In the genomic region with DNA sequence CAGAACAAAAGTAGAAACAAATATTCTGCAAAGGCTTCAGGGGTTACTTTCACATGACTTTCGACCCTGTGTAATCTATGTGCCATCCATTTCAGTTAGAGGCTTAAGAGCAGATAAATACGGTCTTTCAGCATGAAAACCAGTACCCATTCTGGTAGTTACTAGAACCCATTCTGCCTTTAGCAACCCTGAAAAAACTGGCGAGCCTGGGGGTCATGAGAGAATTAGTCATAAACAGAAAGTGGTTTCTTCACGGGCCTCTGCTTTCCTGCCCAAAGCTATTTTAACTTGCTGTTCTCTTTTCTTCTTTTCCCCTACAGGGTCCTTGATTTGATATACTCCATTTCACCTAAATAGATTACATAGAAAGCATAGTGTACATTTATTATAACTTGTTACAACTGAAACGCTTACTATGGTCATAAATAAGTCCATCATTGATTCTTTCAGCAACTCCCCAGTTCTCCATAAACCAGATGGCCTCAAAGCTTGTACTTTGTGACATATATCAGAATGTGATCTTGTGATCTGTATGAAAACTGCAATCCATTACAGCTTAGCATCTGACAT, we compare ENCODE assay signal across 9 cellular contexts. TPM values are rescaled to one million over a fixed set of nuclear protein-coding genes. Genes with fewer than 3 reads are reported as not detected.
DNase-seq lines count a peak whose midpoint lies in the region; ATAC-seq and TF ChIP-seq lines count a peak whose summit lies in the region.
"Had no signal": no experiment of that assay in that cellular context is flagged by ENCODE, and none has a peak within 500 bp of the region (broad histone marks: within the 10 kb centered on the region; RNA-seq: fewer than 3 reads in every experiment).

No MANE protein-coding gene starts in this region.

- POLR2A ChIA-PET in activated CD8-positive, alpha-beta T cell treated with anti-CD3 and anti-CD28 coated beads for 36 hours (lab: Charles Lee): interaction anchor here (1.1 kb wide), 1 partner anchor 53 kb away, joined by 3 read pairs; no protein-coding TSS in a partner anchor

- intact Hi-C loops in activated CD8-positive, alpha-beta T cell treated with anti-CD3 and anti-CD28 coated beads for 36 hours (cut with micrococcal nuclease): no loop called here

- no peaks in the 10 kb centered on the region for H3K9me3 Mint-ChIP-seq in activated CD8-positive, alpha-beta T cell treated with anti-CD3 and anti-CD28 coated beads for 36 hours

- no peaks in the 10 kb centered on the region for H3K27me3 Mint-ChIP-seq in activated CD8-positive, alpha-beta T cell treated with anti-CD3 and anti-CD28 coated beads for 36 hours

- CTCF ChIA-PET in activated CD8-positive, alpha-beta T cell treated with anti-CD3 and anti-CD28 coated beads for 36 hours (lab: Charles Lee): interaction anchor here (0.9 to 1.6 kb wide), 5 partner anchors 11 to 388 kb away, joined by 3 to 5 read pairs (median 4); no protein-coding TSS in a partner anchor

- TF ChIP-seq CTCF in activated CD8-positive, alpha-beta T cell treated with anti-CD3 and anti-CD28 coated beads for 36 hours (IDR thresholded peaks at IDR 0.05): no peak

- H3K4me3 Mint-ChIP-seq in activated CD8-positive, alpha-beta T cell treated with anti-CD3 and anti-CD28 coated beads for 36 hours: no peak overlapping the region

- peak; percentile 18 for DNase-seq in stimulated activated CD4-positive, alpha-beta T cell treated with anti-CD3 and anti-CD28 coated beads, Interleukin-15, amount 100 ng/mL, for 24 hours
- DNase-seq in stimulated activated CD4-positive, alpha-beta T cell treated with anti-CD3 and anti-CD28 coated beads, Interleukin-2, amount 100 ng/mL, for 48 hours: no peak
- peak; percentile 45 for DNase-seq in activated CD8-positive, alpha-beta T cell treated with anti-CD3 and anti-CD28 coated beads for 36 hours
- DNase-seq in stimulated activated naive CD8-positive, alpha-beta T cell treated with anti-CD3 and anti-CD28 coated beads, Interleukin-15, Interleukin-2, amounts not matched to agents 100 U/mL and 50 U/mL, for 24 hours: no peak
- DNase-seq in globus pallidus (ENCODE audit: low spot score) (no peak), pons (ENCODE audit: low spot score) (no peak)
- DNase-seq in stimulated activated CD4-positive, alpha-beta T cell treated with anti-CD3 and anti-CD28 coated beads, Interleukin-4, amount 100 ng/mL, for 24 hours: no peak
- DNase-seq: DND-41 had no signal

- peaks cover 21% of the 10 kb centered on the region for H3K4me1 Mint-ChIP-seq in activated CD8-positive, alpha-beta T cell treated with anti-CD3 and anti-CD28 coated beads for 36 hours (ENCODE audit: low read depth)

- peaks cover 52% of the 10 kb centered on the region for H3K36me3 Mint-ChIP-seq in activated CD8-positive, alpha-beta T cell treated with anti-CD3 and anti-CD28 coated beads for 36 hours (ENCODE audit: low read depth)

- H3K27ac Mint-ChIP-seq in activated CD8-positive, alpha-beta T cell treated with anti-CD3 and anti-CD28 coated beads for 36 hours: peak overlapping the region; percentile 69

- ATAC-seq in HG03095 (IDR thresholded peaks at IDR 0.05; ENCODE audit: unreplicated experiment): peak; percentile 63
- peak; percentile 66 for ATAC-seq in activated CD8-positive, alpha-beta T cell treated with anti-CD3 and anti-CD28 coated beads for 36 hours
- ATAC-seq in stimulated activated naive CD8-positive, alpha-beta T cell treated with anti-CD3 and anti-CD28 coated beads, Interleukin-15, Interleukin-2, amounts not matched to agents 100 U/mL and 50 U/mL, for 24 hours: peak; percentile 29

RNA-seq across cellular contexts. Expression of gene WDFY1, which starts 48.3 kb away (rescaled TPM):
- total RNA-seq in activated CD8-positive, alpha-beta T cell treated with anti-CD3 and anti-CD28 coated beads for 36 hours: 10 to 100 TPM; 20.8 to 23.1 TPM

RNA-seq across cellular contexts. Expression of gene AP1S3, which starts 59.5 kb away (rescaled TPM):
- total RNA-seq in activated CD8-positive, alpha-beta T cell treated with anti-CD3 and anti-CD28 coated beads for 36 hours: 1 to 10 TPM; 5.7 to 6.6 TPM

Comparison
In these comparisons a context has a peak if more than half of its experiments do, and no peak if none do; other contexts are left out.
1. DNase-seq: peak in stimulated activated CD4-positive, alpha-beta T cell treated with anti-CD3 and anti-CD28 coated beads, Interleukin-15, amount 100 ng/mL, for 24 hours (single experiment) and activated CD8-positive, alpha-beta T cell treated with anti-CD3 and anti-CD28 coated beads for 36 hours (single experiment); none in stimulated activated CD4-positive, alpha-beta T cell treated with anti-CD3 and anti-CD28 coated beads, Interleukin-2, amount 100 ng/mL, for 48 hours (0 of 2), stimulated activated naive CD8-positive, alpha-beta T cell treated with anti-CD3 and anti-CD28 coated beads, Interleukin-15, Interleukin-2, amounts not matched to agents 100 U/mL and 50 U/mL, for 24 hours (single experiment), globus pallidus (single experiment), pons (single experiment) and stimulated activated CD4-positive, alpha-beta T cell treated with anti-CD3 and anti-CD28 coated beads, Interleukin-4, amount 100 ng/mL, for 24 hours (single experiment).
2. Peak in every context shown above with its lines, with median percentiles within 50 percentile points of each other: ATAC-seq.